Comparison of ENCODE assay signal across 8 cellular contexts in the genomic region with DNA sequence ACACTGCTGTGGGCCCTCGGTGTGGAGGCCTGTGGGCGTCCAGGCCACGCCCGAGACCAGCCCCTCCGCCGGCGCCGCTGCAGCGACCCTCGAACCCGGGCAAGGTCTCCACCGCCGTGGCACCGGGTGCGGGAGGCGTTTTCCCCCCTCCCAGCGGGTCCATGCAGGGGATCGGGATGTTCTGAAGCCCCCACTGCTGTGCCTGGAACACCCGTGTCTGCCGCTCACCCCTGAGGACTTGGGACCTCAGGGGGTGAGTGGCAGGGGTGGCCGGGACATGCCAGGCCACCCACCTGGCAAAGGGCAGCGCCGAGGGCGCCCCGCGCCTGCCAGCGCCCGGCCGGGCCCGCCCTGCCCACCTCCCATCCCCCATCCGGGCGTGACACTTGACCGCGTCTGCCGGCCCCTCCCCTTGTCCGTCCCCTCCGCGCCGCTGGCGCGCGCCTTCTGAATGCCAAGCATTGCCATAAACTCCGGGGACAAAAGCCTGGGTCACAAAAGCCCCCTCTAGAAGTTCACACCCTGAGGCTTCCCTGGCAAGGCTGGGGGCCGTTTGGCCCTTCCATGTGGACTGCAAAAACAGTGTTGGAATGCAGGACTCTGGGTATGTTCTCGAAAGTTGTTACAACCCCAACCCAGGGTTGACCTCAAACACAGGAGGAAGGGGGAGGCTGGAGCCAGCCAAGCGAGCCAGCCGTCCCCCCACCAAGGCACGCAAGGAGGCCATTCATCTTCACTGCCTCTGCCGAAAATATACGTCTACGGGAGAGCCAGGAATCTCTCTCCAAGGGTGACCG. TPM values are rescaled to one million over a fixed set of nuclear protein-coding genes. Genes with fewer than 3 reads are reported as not detected.
DNase-seq lines count a peak whose midpoint lies in the region; ATAC-seq, FAIRE-seq and TF ChIP-seq lines count a peak whose summit lies in the region.

No MANE protein-coding gene starts in this region.

- POLR2A ChIA-PET in SK-N-SH (lab: Yijun Ruan, JAX), result interaction anchor here (0.6 to 2.0 kb wide), 14 partner anchors 8 to 186 kb away, joined by 3 to 16 read pairs (median 4); no protein-coding TSS in a partner anchor
- POLR2A ChIA-PET in HepG2 (lab: Yijun Ruan, JAX), result interaction anchor here (0.8 to 3.4 kb wide), 33 partner anchors 7 to 489 kb away, joined by 3 to 170 read pairs (median 6); partner anchors contain the start of genes NAP1L4 and TSSC4

- in situ Hi-C loops in HepG2 (cut with HindIII; ENCODE audit: extremely low pct_ligation_motif_present, low pct_unique_long_range_greater_than_20kb), result no loop called here

- no peaks in the 10 kb centered on the region for H3K36me3 ChIP-seq in SK-N-SH (replicated peaks in 1 of 2; ENCODE audit: control insufficient read depth in 1 of 2, insufficient read depth in 2 of 2, low read length in 1 of 2)
- H3K36me3 ChIP-seq in HepG2 (replicated peaks in 1 of 2; ENCODE audit: control insufficient read depth in 1 of 2, insufficient read depth in 2 of 2, low read length in 2 of 2), result peaks cover 2 to 10% of the 10 kb centered on the region in 2 experiments; a peak in 4 of 5 replicates

- no peaks in the 10 kb centered on the region for H3K27me3 ChIP-seq in SK-N-SH (ENCODE audit: insufficient read depth)
- H3K27me3 ChIP-seq in HepG2 (ENCODE audit: control insufficient read depth in 1 of 2, insufficient read depth in 2 of 2, low read length in 2 of 2), result peaks cover 0 to 6% of the 10 kb centered on the region in 2 experiments; a peak in 2 of 5 replicates

- TF ChIP-seq CTCF in SK-N-SH (IDR thresholded peaks at IDR 0.05) (no peak), HepG2 (CRISPR knock-in tag; IDR thresholded peaks at IDR 0.05) (no peak)

- ATAC-seq in HG03095 (IDR thresholded peaks at IDR 0.05; ENCODE audit: unreplicated experiment) (peak; percentile 39), HepG2 (peak; percentile 60), HG03025 (IDR thresholded peaks at IDR 0.05; ENCODE audit: low FRiP score, unreplicated experiment) (no peak)

- H3K9me2 ChIP-seq in SK-N-SH, result no peaks in the 10 kb centered on the region

- CTCF ChIA-PET in SK-N-SH (lab: Yijun Ruan, JAX), result interaction anchor here (0.6 to 2.0 kb wide), 3 partner anchors 78 to 169 kb away, joined by 3 to 7 read pairs (median 4); no protein-coding TSS in a partner anchor
- CTCF ChIA-PET in HepG2 (lab: Yijun Ruan, JAX; ENCODE audit: low intra/inter-chr PET ratio, low total read pairs), result no interaction called here

- H3K79me2 ChIP-seq in SK-N-SH (ENCODE audit: insufficient read depth), result peaks cover 41% of the 10 kb centered on the region
- peaks cover 48% of the 10 kb centered on the region for H3K79me2 ChIP-seq in HepG2 (ENCODE audit: insufficient read depth, low read length)

- no TSS peak for BruUV-seq in HepG2 (replicated peaks; lab: Mats Ljungman, UMichigan)

- TF ChIP-seq EP300 in SK-N-SH (IDR thresholded peaks at IDR 0.05; ENCODE audit: borderline replicate concordance in 1 of 2, low read depth in 1 of 2, low read length in 1 of 2) (no peak), HepG2 (IDR thresholded peaks at IDR 0.05; ENCODE audit: low read depth in 2 of 2, low read length in 2 of 2) (peak in 1 of 2 experiments; percentile 13; a peak in 1 of 4 replicates), HepG2 (CRISPR knock-in tag; IDR thresholded peaks at IDR 0.05; ENCODE audit: borderline replicate concordance) (no peak)

- WGBS in SK-N-SH (ENCODE audit: low lambda C conversion rate), result 57% methylated on average over 12 of the region's 52 CpGs
- WGBS in HepG2 (ENCODE audit: low lambda C conversion rate), result 0% methylated on average over 8 of the region's 52 CpGs

- H3F3A ChIP-seq in SK-N-SH (replicated peaks; ENCODE audit: insufficient read depth), result no peaks in the 10 kb centered on the region

- peak overlapping the region; percentile 88 for H3K4me2 ChIP-seq in SK-N-SH
- peak overlapping the region; percentile 88 for H3K4me2 ChIP-seq in HepG2 (ENCODE audit: low read depth, low read length)

- TF ChIP-seq POLR2A in HepG2 (IDR thresholded peaks at IDR 0.05; ENCODE audit: insufficient read depth in 1 of 2, low read depth in 2 of 2, low read length in 2 of 2), result no peak; a peak in 2 of 4 replicates

- intact Hi-C loops in HepG2 (cut with micrococcal nuclease; ENCODE audit: unreplicated experiment), result loop anchor here (1.0 kb wide), 1 partner anchor 30 kb away; no protein-coding TSS in a partner anchor

- peak overlapping the region; percentile 86 for H3K9ac ChIP-seq in SK-N-SH
- peak overlapping the region; percentile 100 for H3K9ac ChIP-seq in HepG2 (ENCODE audit: insufficient read depth, low read depth, low read length)

- H3K27ac ChIP-seq in SK-N-SH (ENCODE audit: low read depth in 2 of 2, low read length in 1 of 2) (peak overlapping the region; percentile 60 to 87), cingulate gyrus (ENCODE audit: low read depth, low read length) (peak overlapping the region; percentile 88), HepG2 (ENCODE audit: extremely low read length, insufficient read depth, low read length) (peak overlapping the region; percentile 95)

- H3K9me3 ChIP-seq in SK-N-SH (no peaks in the 10 kb centered on the region), HepG2 (ENCODE audit: low read length) (no peaks in the 10 kb centered on the region)

- DNase-seq in activated T-cell treated with anti-CD3 and anti-CD28 coated beads for 1 hour (ENCODE audit: low read depth) (peak; percentile 7), activated T-cell treated with anti-CD3 and anti-CD28 coated beads for 4 hours (no peak), SK-N-SH (peak; percentile 79), HepG2 (ENCODE audit: low spot score) (peak; percentile 57)
- peak; percentile 26 to 42 for DNase-seq in stimulated activated CD8-positive, alpha-beta memory T cell treated with anti-CD3 and anti-CD28 coated beads, Interleukin-2, amount 100 ng/mL, for 48 hours (ENCODE audit: low read depth in 2 of 2)

- TF ChIP-seq RAD21 in SK-N-SH (IDR thresholded peaks at IDR 0.05; ENCODE audit: low read length) (no peak), HepG2 (CRISPR knock-in tag; IDR thresholded peaks at IDR 0.05) (no peak)

- peak overlapping the region; percentile 67 to 70 for H3K4me3 ChIP-seq in SK-N-SH (ENCODE audit: low read depth in 2 of 2, low read length in 1 of 2)
- H3K4me3 ChIP-seq in HepG2 (replicated peaks in 1 of 3; ENCODE audit: insufficient read depth in 1 of 3, low read depth in 2 of 3, low read length in 3 of 3), result peak overlapping the region; percentile 73 to 95 (median 94)

- H4K20me1 ChIP-seq in SK-N-SH (ENCODE audit: insufficient read depth) (peaks cover 30% of the 10 kb centered on the region), HepG2 (ENCODE audit: insufficient read depth, low read length) (peaks cover 36% of the 10 kb centered on the region)

- H2AFZ ChIP-seq in SK-N-SH (ENCODE audit: low read depth) (peak overlapping the region; percentile 35; the same call in 1 of the 2 replicates), HepG2 (ENCODE audit: low read length) (no peak overlapping the region)

- H3K4me1 ChIP-seq in SK-N-SH (ENCODE audit: control insufficient read depth in 1 of 2, insufficient read depth in 2 of 2, low read depth in 1 of 2, low read length in 1 of 2) (peaks cover 0 to 34% of the 10 kb centered on the region in 2 experiments; a peak in 1 of 4 replicates), HepG2 (ENCODE audit: insufficient read depth, low read length) (peaks cover 49% of the 10 kb centered on the region)

- no peak for FAIRE-seq in HepG2 (lab: Jason Lieb, UNC)

TF ChIP-seq in SK-N-SH, 30 proteins besides CTCF, POLR2A, EP300 and RAD21:
- TF ChIP-seq TCF12 (IDR thresholded peaks at IDR 0.05), result no peak
- peak; percentile 16 for TF ChIP-seq CHD2 (IDR thresholded peaks at IDR 0.05; ENCODE audit: low read length, partially characterized antibody)
- no peak for TF ChIP-seq YY1 (IDR thresholded peaks at IDR 0.05; ENCODE audit: low read depth)

TF ChIP-seq in HepG2, 621 proteins besides CTCF, POLR2A, EP300 and RAD21 (continues in another document):
- TF ChIP-seq ZNF136 (CRISPR knock-in tag; IDR thresholded peaks at IDR 0.05; ENCODE audit: low read depth), result no peak

RNA-seq across cellular contexts. Expression of gene KCNQ1OT1, which starts 0.8 kb away (rescaled TPM):
- polyA plus RNA-seq in SK-N-SH (2012; rRNA removed) (0.03 and 0.05 TPM in 2 replicates), HepG2 (2011; rRNA removed) (1.3 TPM in 2 replicates)
- polyA plus RNA-seq in SK-N-SH (2012; cell fraction: cytosol; rRNA removed), result under 0.01 TPM in 2 replicates
- 0.23 and 0.37 TPM in 2 replicates for polyA plus RNA-seq in SK-N-SH (2012; cell fraction: nucleus; rRNA removed)
- 2.5 and 18.9 TPM in 2 replicates for total RNA-seq in HepG2 (2016; rRNA removed; fragmentation: Illumina TruSeq; extraction: Trizol)
- total RNA-seq in HepG2 (2016; cell fraction: cytosol; rRNA removed; fragmentation: Illumina TruSeq; extraction: Trizol; ENCODE audit: low read depth), result 0.30 and 0.35 TPM in 2 replicates
- total RNA-seq in HepG2 (2016; cell fraction: insoluble cytoplasmic fraction; rRNA removed; fragmentation: Illumina TruSeq; extraction: Trizol), result 2.0 and 16.5 TPM in 2 replicates
- 0.90 and 1.1 TPM in 2 replicates for total RNA-seq in HepG2 (2016; cell fraction: membrane; rRNA removed; fragmentation: Illumina TruSeq; extraction: Trizol)
- total RNA-seq in HepG2 (2016; cell fraction: nucleus; rRNA removed; fragmentation: Illumina TruSeq; extraction: Trizol), result 66.8 and 83.4 TPM in 2 replicates
- 0.05 TPM in 2 replicates for polyA plus RNA-seq in HepG2 (2011; cell fraction: cytosol; rRNA removed)
- 11.8 and 14.7 TPM in 2 replicates for polyA plus RNA-seq in HepG2 (2011; cell fraction: nucleus; rRNA removed)
- 1.9 and 2.0 TPM in 2 replicates for polyA plus RNA-seq in HepG2 (2012)
- polyA plus RNA-seq in HepG2 (2016; cell fraction: cytosol; fragmentation: Illumina TruSeq; extraction: Trizol; ENCODE audit: low read depth), result 0.01 and 0.02 TPM in 2 replicates
- polyA plus RNA-seq in HepG2 (2016; cell fraction: insoluble cytoplasmic fraction; fragmentation: Illumina TruSeq; extraction: Trizol; ENCODE audit: low read depth), result 0.15 and 0.17 TPM in 2 replicates
- 0.03 and 0.06 TPM in 2 replicates for polyA plus RNA-seq in HepG2 (2016; cell fraction: membrane; fragmentation: Illumina TruSeq; extraction: Trizol; ENCODE audit: low read depth)
- polyA plus RNA-seq in HepG2 (2016; cell fraction: nucleus; fragmentation: Illumina TruSeq; extraction: Trizol; ENCODE audit: insufficient read depth, low read depth), result 8.4 and 10.5 TPM in 2 replicates
- polyA minus RNA-seq in HepG2 (2011; rRNA and poly(A)+ RNA removed; ENCODE audit: low replicate concordance), result 0.05 and 36.1 TPM in 2 replicates
- 0.79 and 0.97 TPM in 2 replicates for polyA minus RNA-seq in HepG2 (2011; cell fraction: cytosol; rRNA and poly(A)+ RNA removed)
- polyA minus RNA-seq in HepG2 (2011; cell fraction: nucleus; rRNA and poly(A)+ RNA removed), result 112 and 125 TPM in 2 replicates
